Comparison of ENCODE assay signal across 19 cellular contexts in the genomic region with DNA sequence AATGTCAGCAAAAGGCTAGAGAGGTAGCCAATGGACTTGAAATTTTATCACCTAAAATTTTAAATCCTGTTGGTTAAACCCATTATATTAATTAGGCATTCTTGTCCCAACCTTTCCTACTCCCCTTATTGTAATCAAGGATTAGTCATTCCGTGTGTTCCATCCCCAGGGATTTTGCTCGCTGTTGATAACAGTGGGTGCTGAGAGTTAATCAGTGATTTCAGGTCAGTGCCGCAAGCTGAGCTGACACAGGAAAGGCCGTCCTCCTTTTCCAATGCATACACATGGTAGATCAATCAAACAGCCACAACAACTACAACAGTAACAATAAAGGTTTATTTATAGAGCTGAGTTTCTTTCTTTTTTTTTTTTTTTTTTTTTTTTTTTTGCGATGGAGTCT.
A peak's percentile ranks its signal among the peaks of the same experiment; 100 is the strongest.
DNase-seq lines count a peak whose midpoint lies in the region; FAIRE-seq and TF ChIP-seq lines count a peak whose summit lies in the region.
"Had no signal": no experiment of that assay in that cellular context is flagged by ENCODE, and none has a peak within 500 bp of the region (broad histone marks: within the 10 kb centered on the region; RNA-seq: fewer than 3 reads in every experiment).

No MANE protein-coding gene starts in this region.

- no peak overlapping the region for H2AK5ac ChIP-seq in mesendoderm (ENCODE audit: low read length)

- no peak overlapping the region for H2BK5ac ChIP-seq in mesendoderm (ENCODE audit: low read length)

- H3K9ac ChIP-seq in mesendoderm (ENCODE audit: low read length) = no peak overlapping the region
- H3K9ac ChIP-seq: GM23248 had no signal

- DNase-seq in D721Med (ENCODE audit: insufficient read length, low spot score) (no peak), NCI-H82 (lab: John Stamatoyannopoulos, UW) (peak; percentile 92), mesendoderm (peak; percentile 16), DMS153 (lab: John Stamatoyannopoulos, UW) (no peak), AML-193 (lab: John Stamatoyannopoulos, UW) (no peak), NCI-H1694 treated with DMSO at 0.1 percent for 48 hours (lab: John Stamatoyannopoulos, UW) (no peak)
- DNase-seq: 8988T; ACHN; C1 segment of cervical spinal cord; Caco-2; CD8-positive, alpha-beta T cell; EL; GDM1; GM23248; H9 had no signal

- H3K4me2 ChIP-seq in mesendoderm (ENCODE audit: low read length) = no peak overlapping the region
- H3K4me2 ChIP-seq: A549 had no signal

- H3K4me1 ChIP-seq in mesendoderm (ENCODE audit: control insufficient read depth, low read depth, low read length) = no peaks in the 10 kb centered on the region
- H3K4me1 ChIP-seq: A549, Caco-2 had no signal

- H2BK15ac ChIP-seq in mesendoderm (replicated peaks; ENCODE audit: low read depth) = no peak overlapping the region

- no peaks in the 10 kb centered on the region for H3K79me1 ChIP-seq in mesendoderm (ENCODE audit: low read length)

- H3K56ac ChIP-seq in mesendoderm (ENCODE audit: low read length) = no peak overlapping the region

- no peak overlapping the region for H3K27ac ChIP-seq in mesendoderm (ENCODE audit: low read depth, low read length)
- H3K27ac ChIP-seq: A549, GM23248 had no signal

- no peak overlapping the region for H3K4me3 ChIP-seq in mesendoderm (ENCODE audit: low read length)
- H3K4me3 ChIP-seq: A549, GM12878, GM23248 had no signal

- FAIRE-seq in D721Med (lab: Jason Lieb, UNC) = peak; percentile 48
- FAIRE-seq: A549, GM12878, GM19239, H1 had no signal

- H3K23ac ChIP-seq in mesendoderm (ENCODE audit: low read length) = no peak overlapping the region

- no peak overlapping the region for H2BK120ac ChIP-seq in mesendoderm (ENCODE audit: low read depth, low read length)

- no peaks in the 10 kb centered on the region for H3K79me2 ChIP-seq in mesendoderm (ENCODE audit: control insufficient read depth, insufficient read depth, low read length)

- H4K8ac ChIP-seq in mesendoderm (ENCODE audit: low read depth, low read length) = no peak overlapping the region

- no peak overlapping the region for H3K18ac ChIP-seq in mesendoderm (ENCODE audit: low read length)

- TF ChIP-seq CTCF in D721Med (IDR thresholded peaks at IDR 0.05; ENCODE audit: insufficient read depth, missing control alignments) = no peak

- no peaks in the 10 kb centered on the region for H3K27me3 ChIP-seq in mesendoderm (ENCODE audit: insufficient read depth, low read length, poor library complexity)

- no CpG with 5 or more reads among the region's 5 CpGs for WGBS in mesendoderm (ENCODE audit: extremely low coverage, insufficient coverage, low lambda C conversion rate)

- H3K4ac ChIP-seq in mesendoderm (ENCODE audit: low read depth, low read length) = no peak overlapping the region

- no peak overlapping the region for H4K5ac ChIP-seq in mesendoderm (ENCODE audit: low read length)

- H3K36me3 ChIP-seq in mesendoderm (ENCODE audit: control insufficient read depth, insufficient read depth, low read length) = no peaks in the 10 kb centered on the region

Comparison
In these comparisons a context has a peak if more than half of its experiments do, and no peak if none do; other contexts are left out.
1. DNase-seq: peak in NCI-H82 (single experiment) and mesendoderm (single experiment); none in D721Med (single experiment), DMS153 (single experiment), AML-193 (0 of 2) and NCI-H1694 treated with DMSO at 0.1 percent for 48 hours (single experiment).